Comparison of ENCODE assay signal across 9 cellular contexts in genomic region chr10:27981744-27982143, GRCh38. TPM values are rescaled to one million over a fixed set of nuclear protein-coding genes. Genes with fewer than 3 reads are reported as not detected.
"Had no signal": no experiment of that assay in that cellular context is flagged by ENCODE, and none has a peak within 500 bp of the region (broad histone marks: within the 10 kb centered on the region; RNA-seq: fewer than 3 reads in every experiment).

No MANE protein-coding gene starts in this region.

- FAIRE-seq: G401.6, GM12878, GM12891, GM12892, GM18507, GM19239 had no signal

- H3K4me3 ChIP-seq: GM12878 had no signal

- DNase-seq: GDM1, GF-D8 had no signal

- ATAC-seq: GM12878 had no signal

RNA-seq across cellular contexts. Expression of gene ODAD2, which starts 17.1 kb away (rescaled TPM):
- total RNA-seq: G401, GM12878 had no signal
- polyA plus RNA-seq: GM12878 had no signal
